ENCODE assay signal across 8 cellular contexts in genomic region chr6:27479319-27480182, GRCh38. TPM values are rescaled to one million over a fixed set of nuclear protein-coding genes. Genes with fewer than 3 reads are reported as not detected.
DNase-seq lines count a peak whose midpoint lies in the region; ATAC-seq and TF ChIP-seq lines count a peak whose summit lies in the region.

No MANE protein-coding gene starts in this region.

- no peaks in the 10 kb centered on the region for H3K79me2 ChIP-seq in KMS-11 (ENCODE audit: insufficient read depth, low read depth)

- no peaks in the 10 kb centered on the region for H3K36me3 Mint-ChIP-seq in activated T-helper 17 cell treated with anti-CD3 and anti-CD28 coated beads, Interleukin-2, amount 50 U/mL, for 72 hours (ENCODE audit: low read depth)
- H3K36me3 Mint-ChIP-seq in neural crest cell (ENCODE audit: low read depth): no peaks in the 10 kb centered on the region

- no peaks in the 10 kb centered on the region for H3K4me1 Mint-ChIP-seq in activated T-helper 17 cell treated with anti-CD3 and anti-CD28 coated beads, Interleukin-2, amount 50 U/mL, for 72 hours
- no peaks in the 10 kb centered on the region for H3K4me1 Mint-ChIP-seq in neural crest cell

- no peak overlapping the region for H3K27ac Mint-ChIP-seq in activated T-helper 17 cell treated with anti-CD3 and anti-CD28 coated beads, Interleukin-2, amount 50 U/mL, for 72 hours
- no peak overlapping the region for H3K27ac Mint-ChIP-seq in neural crest cell (ENCODE audit: unreplicated experiment)

- peak overlapping the region; percentile 87 for H3K27ac ChIP-seq in KMS-11

- no peaks in the 10 kb centered on the region for H3K36me3 ChIP-seq in KMS-11 (ENCODE audit: insufficient read depth)

- DNase-seq in EH (ENCODE audit: low read depth) (peak; percentile 97), RPMI8226 (peak; percentile 89), fibroblast of the aortic adventitia (ENCODE audit: low read depth) (peak; percentile 98), neural crest cell (ENCODE audit: low read depth, low spot score) (peak; percentile 89), stromal cell of bone marrow (ENCODE audit: low read depth) (peak; percentile 89)

- H3K9ac ChIP-seq in KMS-11: peak overlapping the region; percentile 73

- ATAC-seq in GM21825 (IDR thresholded peaks at IDR 0.05; ENCODE audit: unreplicated experiment): peak; percentile 45
- ATAC-seq in activated T-helper 17 cell treated with anti-CD3 and anti-CD28 coated beads, Interleukin-2, amount 50 U/mL, for 72 hours (replicated peaks): peak; percentile 71

- H3K4me3 Mint-ChIP-seq in activated T-helper 17 cell treated with anti-CD3 and anti-CD28 coated beads, Interleukin-2, amount 50 U/mL, for 72 hours: no peak overlapping the region
- no peak overlapping the region for H3K4me3 Mint-ChIP-seq in neural crest cell

- H3K27me3 ChIP-seq in KMS-11 (ENCODE audit: insufficient read depth, low read depth): no peaks in the 10 kb centered on the region

- H3K9me3 Mint-ChIP-seq in activated T-helper 17 cell treated with anti-CD3 and anti-CD28 coated beads, Interleukin-2, amount 50 U/mL, for 72 hours: no peaks in the 10 kb centered on the region
- H3K9me3 Mint-ChIP-seq in neural crest cell: no peaks in the 10 kb centered on the region

- H3K4me2 ChIP-seq in KMS-11: peak overlapping the region; percentile 80

- H3K27me3 Mint-ChIP-seq in activated T-helper 17 cell treated with anti-CD3 and anti-CD28 coated beads, Interleukin-2, amount 50 U/mL, for 72 hours: no peaks in the 10 kb centered on the region
- H3K27me3 Mint-ChIP-seq in neural crest cell (ENCODE audit: low read depth): peaks cover 30% of the 10 kb centered on the region

- peaks cover 26% of the 10 kb centered on the region for H3K4me1 ChIP-seq in KMS-11 (ENCODE audit: low read depth, poor library complexity, severe bottlenecking)

- no peak for TF ChIP-seq CTCF in KMS-11 (conservative IDR thresholded peaks at IDR 0.05; ENCODE audit: low read depth, low read length)
- TF ChIP-seq CTCF in fibroblast of the aortic adventitia (IDR thresholded peaks at IDR 0.05; ENCODE audit: insufficient read depth, low read length): no peak
- TF ChIP-seq CTCF in neural crest cell (conservative IDR thresholded peaks at IDR 0.05): no peak

- peak overlapping the region; percentile 87 for H2AFZ ChIP-seq in KMS-11 (ENCODE audit: low read depth)

- H3K4me3 ChIP-seq in KMS-11 (IDR thresholded peaks at IDR 0.05; ENCODE audit: insufficient read depth, low read depth, low read length) (peak overlapping the region; percentile 49), fibroblast of the aortic adventitia (ENCODE audit: low read depth, low read length) (peak overlapping the region; percentile 78)

- no peaks in the 10 kb centered on the region for H4K20me1 ChIP-seq in KMS-11 (ENCODE audit: insufficient read depth)

RNA-seq across cellular contexts. Expression of gene ZNF184, which starts 6.6 kb away (rescaled TPM):
- total RNA-seq in activated T-helper 17 cell treated with anti-CD3 and anti-CD28 coated beads, Interleukin-2, amount 50 U/mL, for 72 hours: 10 to 100 TPM in 1 of 2 donors, 1 to 10 TPM in 1; 8.1 to 11.2 TPM
- total RNA-seq in fibroblast of the aortic adventitia (ENCODE audit: low replicate concordance): 6.5 and 12.2 TPM in 2 replicates
- total RNA-seq in neural crest cell: 15.7 and 16.7 TPM in 2 replicates

Comparison
In these comparisons a context has a peak if more than half of its experiments do, and no peak if none do; other contexts are left out.
1. Peak in every context shown above with its lines: DNase-seq, ATAC-seq, H3K4me3 ChIP-seq and H3K27ac ChIP-seq.